In genomic region chr15:100880139-100880896, GRCh38 we compare ENCODE assay signal across 1 cellular context.
A peak's percentile ranks its signal among the peaks of the same experiment; 100 is the strongest.
TF ChIP-seq lines count a peak whose summit lies in the region.

No MANE protein-coding gene starts in this region.

TF ChIP-seq in WTC11, 78 proteins besides CTCF, POLR2A, EP300 and RAD21 (continued from another document):
- 0 out of 2 replicates have a peak, but pooled peaks have one; percentile 28 for TF ChIP-seq MAX (CRISPR knock-in tag; IDR thresholded peaks at IDR 0.05)
- no peak for TF ChIP-seq ZNF219 (CRISPR knock-in tag; IDR thresholded peaks at IDR 0.05; ENCODE audit: borderline replicate concordance)
